Comparison of ENCODE assay signal across 32 cellular contexts in genomic region chr3:187843654-187844053, GRCh38.
"Had no signal": no experiment of that assay in that cellular context is flagged by ENCODE, and none has a peak within 500 bp of the region (broad histone marks: within the 10 kb centered on the region; RNA-seq: fewer than 3 reads in every experiment).

No MANE protein-coding gene starts in this region.

- H3K4me1 ChIP-seq: adrenal gland, body of pancreas, gastroesophageal sphincter, lower lobe of right lung, testis, transverse colon had no signal

- H3K4me2 ChIP-seq: smooth muscle cell had no signal

- H3K4me1 Mint-ChIP-seq: activated naive CD8-positive, alpha-beta T cell treated with anti-CD3 and anti-CD28 coated beads for 36 hours; immature natural killer cell had no signal

- H3K27me3 ChIP-seq: adrenal gland, body of pancreas, gastroesophageal sphincter, neutrophil, ovary, testis, transverse colon had no signal

- H3K4me3 Mint-ChIP-seq: activated naive CD4-positive, alpha-beta T cell treated with anti-CD3 and anti-CD28 coated beads for 36 hours; activated naive CD8-positive, alpha-beta T cell treated with anti-CD3 and anti-CD28 coated beads for 36 hours; activated T-helper 1 cell treated with anti-CD3 and anti-CD28 coated beads, Interleukin-12 subunit alpha, Interleukin-12 subunit beta, Interleukin-2, Interleukin-4 antibody, amounts not matched to agents 30 ng/mL and 10 ng/mL and 1 ng/mL, durations not matched to agents 14 hours and 24 hours and 36 hours; immature natural killer cell; nephron progenitor cell; T-helper 1 cell treated with Interleukin-12 subunit alpha and Interleukin-12 subunit beta and Interleukin-4 antibody, amounts not matched to agents 30 μg/mL and 1 μg/mL, for 36 hours had no signal

- H3K4me3 ChIP-seq: adrenal gland, body of pancreas, gastroesophageal sphincter, lower lobe of right lung, ovary, SK-N-MC, smooth muscle cell, testis, transverse colon had no signal

- H3K36me3 Mint-ChIP-seq: activated naive CD8-positive, alpha-beta T cell treated with anti-CD3 and anti-CD28 coated beads for 36 hours; immature natural killer cell had no signal

- H3K36me3 ChIP-seq: adrenal gland, gastroesophageal sphincter, lower lobe of right lung, neutrophil, ovary, transverse colon had no signal

- H3K27me3 Mint-ChIP-seq: progenitor cell of endocrine pancreas had no signal

- DNase-seq: activated CD4-positive, alpha-beta T cell treated with anti-CD3 and anti-CD28 coated beads for 48 hours; activated CD4-positive, alpha-beta T cell treated with anti-CD3 and anti-CD28 coated beads, Interleukin-2, amount 50 U/mL, for 48 hours; activated CD8-positive, alpha-beta memory T cell treated with anti-CD3 and anti-CD28 coated beads for 24 hours; activated effector memory CD4-positive, alpha-beta T cell treated with anti-CD3 and anti-CD28 coated beads, Interleukin-2, amount 50 U/mL, for 16 hours; activated naive CD4-positive, alpha-beta T cell treated with anti-CD3 and anti-CD28 coated beads for 36 hours; activated naive CD8-positive, alpha-beta T cell treated with anti-CD3 and anti-CD28 coated beads for 36 hours; aorta; body of pancreas; dermis blood vessel endothelial cell; effector CD4-positive, alpha-beta T cell; immature natural killer cell; kidney; lower lobe of right lung; nephron progenitor cell; ovary; retina; stimulated activated CD4-positive, alpha-beta T cell treated with anti-CD3 and anti-CD28 coated beads, Interleukin-1b, Interleukin-23, amount 100 ng/mL, for 48 hours; stimulated activated naive CD4-positive, alpha-beta T cell treated with Interleukin-2 at 50 U/mL for 16 hours; SW 1271; T-helper 9 cell; testis; transverse colon had no signal

- H3K9me3 Mint-ChIP-seq: activated naive CD4-positive, alpha-beta T cell treated with anti-CD3 and anti-CD28 coated beads for 36 hours; activated naive CD8-positive, alpha-beta T cell treated with anti-CD3 and anti-CD28 coated beads for 36 hours; activated T-helper 1 cell treated with anti-CD3 and anti-CD28 coated beads, Interleukin-12 subunit alpha, Interleukin-12 subunit beta, Interleukin-2, Interleukin-4 antibody, amounts not matched to agents 30 ng/mL and 10 ng/mL and 1 ng/mL, durations not matched to agents 14 hours and 24 hours and 36 hours; immature natural killer cell; nephron progenitor cell; T-helper 1 cell treated with Interleukin-12 subunit alpha and Interleukin-12 subunit beta and Interleukin-4 antibody, amounts not matched to agents 30 μg/mL and 1 μg/mL, for 36 hours had no signal

- ATAC-seq: body of pancreas, gastroesophageal sphincter, lower lobe of right lung had no signal

- H3K27ac ChIP-seq: adrenal gland, body of pancreas, epithelial cell of prostate, gastroesophageal sphincter, lower lobe of right lung, neutrophil, ovary, SK-N-MC, testis, transverse colon, VCaP had no signal

- H3K9me3 ChIP-seq: adrenal gland, body of pancreas, gastroesophageal sphincter, lower lobe of right lung, neutrophil, ovary, testis, transverse colon had no signal

- H3K27ac Mint-ChIP-seq: activated naive CD4-positive, alpha-beta T cell treated with anti-CD3 and anti-CD28 coated beads for 36 hours; activated naive CD8-positive, alpha-beta T cell treated with anti-CD3 and anti-CD28 coated beads for 36 hours; activated T-helper 1 cell treated with anti-CD3 and anti-CD28 coated beads, Interleukin-12 subunit alpha, Interleukin-12 subunit beta, Interleukin-2, Interleukin-4 antibody, amounts not matched to agents 30 ng/mL and 10 ng/mL and 1 ng/mL, durations not matched to agents 14 hours and 24 hours and 36 hours; immature natural killer cell; nephron progenitor cell; progenitor cell of endocrine pancreas; T-helper 1 cell treated with Interleukin-12 subunit alpha and Interleukin-12 subunit beta and Interleukin-4 antibody, amounts not matched to agents 30 μg/mL and 1 μg/mL, for 36 hours had no signal
